In genomic region chr2:96107883-96108551, GRCh38 we compare ENCODE assay signal across 19 cellular contexts. TPM values are rescaled to one million over a fixed set of nuclear protein-coding genes. Genes with fewer than 3 reads are reported as not detected.
DNase-seq lines count a peak whose midpoint lies in the region; ATAC-seq and TF ChIP-seq lines count a peak whose summit lies in the region.
"Had no signal": no experiment of that assay in that cellular context is flagged by ENCODE, and none has a peak within 500 bp of the region (broad histone marks: within the 10 kb centered on the region; RNA-seq: fewer than 3 reads in every experiment).

No MANE protein-coding gene starts in this region.

- TF ChIP-seq POLR2A in IMR-90 (IDR thresholded peaks at IDR 0.05; ENCODE audit: low read depth, low read length) = no peak

- no peak overlapping the region for H3K9ac ChIP-seq in IMR-90 (ENCODE audit: low read depth, low read length)
- H3K9ac ChIP-seq in iPS-20b (ENCODE audit: low read depth, low read length) = 0 out of 2 replicates have a peak overlapping the region, but pooled peaks have one; percentile 29

- no peak overlapping the region for H3K4me2 ChIP-seq in IMR-90 (ENCODE audit: low read depth, low read length)
- H3K4me2 ChIP-seq in osteoblast (ENCODE audit: insufficient read depth, low read length) = no peak overlapping the region

- H3K4me3 ChIP-seq in IMR-90 (ENCODE audit: insufficient read depth, low read depth, low read length) (no peak overlapping the region), iPS-20b (ENCODE audit: low read length) (peak overlapping the region; percentile 16; the same call in 1 of the 2 replicates), osteoblast (ENCODE audit: insufficient read depth, low read length) (no peak overlapping the region), BE2C (ENCODE audit: low read depth, low read length) (no peak overlapping the region)
- H3K4me3 ChIP-seq: MG63, tibial artery had no signal

- H3K4me1 ChIP-seq in IMR-90 (ENCODE audit: control insufficient read depth, insufficient read depth, low read length) (no peaks in the 10 kb centered on the region; the same call in 1 of the 2 replicates), iPS-20b (ENCODE audit: insufficient read depth, low read length) (peaks cover 7% of the 10 kb centered on the region; the same call in 1 of the 2 replicates), osteoblast (ENCODE audit: insufficient read depth, low read length) (no peaks in the 10 kb centered on the region), BE2C (no peaks in the 10 kb centered on the region)

- no peak overlapping the region for H2AFZ ChIP-seq in IMR-90 (replicated peaks; ENCODE audit: low read length, poor library complexity)
- H2AFZ ChIP-seq in osteoblast (ENCODE audit: low read length) = no peak overlapping the region

- H2AK9ac ChIP-seq in IMR-90 (replicated peaks; ENCODE audit: low read depth, low read length, poor library complexity) = peak overlapping the region; percentile 16

- peaks cover 61% of the 10 kb centered on the region for H3K27me3 ChIP-seq in IMR-90 (ENCODE audit: control insufficient read depth, insufficient read depth, low read length)
- H3K27me3 ChIP-seq in iPS-20b (ENCODE audit: insufficient read depth, low read length) = no peaks in the 10 kb centered on the region
- H3K27me3 ChIP-seq in osteoblast (ENCODE audit: insufficient read depth, low read length) = peaks cover 13% of the 10 kb centered on the region
- H3K27me3 ChIP-seq in BE2C = no peaks in the 10 kb centered on the region
- H3K27me3 ChIP-seq: MG63 had no signal

- no peak overlapping the region for H4K5ac ChIP-seq in IMR-90 (ENCODE audit: low read depth, low read length)

- H3K23ac ChIP-seq in IMR-90 (ENCODE audit: low read depth, low read length) = no peak overlapping the region

- H2BK20ac ChIP-seq in IMR-90 (ENCODE audit: low read depth, low read length) = no peak overlapping the region

- H3K27ac ChIP-seq in IMR-90 (ENCODE audit: insufficient read depth, low read length) (no peak overlapping the region), iPS-20b (ENCODE audit: low read length) (no peak overlapping the region), osteoblast (ENCODE audit: low read depth, low read length) (no peak overlapping the region)
- H3K27ac ChIP-seq: 22Rv1, tibial artery had no signal

- H4K8ac ChIP-seq in IMR-90 (ENCODE audit: low read depth in 2 of 2, low read length in 2 of 2) = no peak overlapping the region

- peaks cover 15% of the 10 kb centered on the region for H3K9me3 ChIP-seq in IMR-90 (ENCODE audit: control insufficient read depth, insufficient read depth, low read length)
- peaks cover 8% of the 10 kb centered on the region; the same call in 1 of the 2 replicates for H3K9me3 ChIP-seq in iPS-20b (ENCODE audit: insufficient read depth, low read depth, low read length)
- H3K9me3 ChIP-seq in osteoblast (ENCODE audit: low read depth, low read length) = peaks cover 5% of the 10 kb centered on the region
- H3K9me3 ChIP-seq in BE2C = no peaks in the 10 kb centered on the region

- no peaks in the 10 kb centered on the region for H3K9me1 ChIP-seq in IMR-90 (ENCODE audit: insufficient read depth, low read length)

- ATAC-seq in IMR-90 (ENCODE audit: low read depth) (no peak), HG03025 (IDR thresholded peaks at IDR 0.05; ENCODE audit: low FRiP score, unreplicated experiment) (no peak)

- no peak for TF ChIP-seq RAD21 in IMR-90 (IDR thresholded peaks at IDR 0.05; ENCODE audit: low read length)

- H2BK5ac ChIP-seq in IMR-90 (ENCODE audit: low read depth, low read length, poor library complexity, severe bottlenecking) = no peak overlapping the region

- H3K36me3 ChIP-seq in IMR-90 (ENCODE audit: control insufficient read depth, insufficient read depth, low read length) (no peaks in the 10 kb centered on the region), iPS-20b (ENCODE audit: insufficient read depth, low read depth, low read length) (no peaks in the 10 kb centered on the region), osteoblast (ENCODE audit: insufficient read depth, low read length) (no peaks in the 10 kb centered on the region), BE2C (no peaks in the 10 kb centered on the region)
- H3K36me3 ChIP-seq: MG63, tibial artery had no signal

- H4K91ac ChIP-seq in IMR-90 (ENCODE audit: insufficient read depth, low read depth, low read length) = no peak overlapping the region

- no peak overlapping the region for H3K14ac ChIP-seq in IMR-90 (replicated peaks; ENCODE audit: low read depth, low read length)

- no peak overlapping the region for H3K4ac ChIP-seq in IMR-90 (ENCODE audit: low read depth, low read length)

- DNase-seq in DMS 273 (lab: John Stamatoyannopoulos, UW; ENCODE audit: unreplicated experiment) (peak; percentile 29), DMS 273 treated with DMSO at 0.1 percent for 48 hours (lab: John Stamatoyannopoulos, UW) (no peak), IMR-90 (no peak), osteoblast (ENCODE audit: insufficient read length, low spot score, missing footprints) (peak; percentile 49), BE2C (no peak), NCI-H1092 (lab: John Stamatoyannopoulos, UW) (no peak)
- DNase-seq: activated CD4-positive, alpha-beta memory T cell treated with anti-CD3 and anti-CD28 coated beads for 36 hours; amniotic stem cell; cerebellar nuclear complex; DMS79 treated with DMSO at 0.1 percent for 48 hours; MG63; NCI-H2029 treated with DMSO at 0.1 percent for 48 hours; NCI-H524 treated with DMSO at 0.1 percent for 48 hours; nucleus accumbens had no signal

- intact Hi-C loops in IMR-90 (cut with micrococcal nuclease) = no loop called here

- 60% methylated on average over 1 of the region's 7 CpGs; no CpG with 5 or more reads in 1 of the 2 experiments for WGBS in IMR-90 (ENCODE audit: extremely low coverage in 2 of 2, insufficient read length in 1 of 2), 2 experiments

- POLR2A ChIA-PET in IMR-90 (lab: Charles Lee; ENCODE audit: unreplicated experiment) = interaction anchor here (0.6 kb wide), 1 partner anchor 168 kb away, joined by 3 read pairs; no protein-coding TSS in a partner anchor

- no peak overlapping the region for H3K18ac ChIP-seq in IMR-90 (ENCODE audit: low read depth, low read length)

- no TSS peak for BruUV-seq in IMR-90 (replicated peaks; lab: Mats Ljungman, UMichigan)

- in situ Hi-C loops in IMR-90 (cut with MboI; ENCODE audit: low sequenced_read_pairs) = loop anchor here (25.0 kb wide), 1 partner anchor 96 kb away; no protein-coding TSS in a partner anchor

- H2BK15ac ChIP-seq in IMR-90 (ENCODE audit: low read depth, low read length) = no peak overlapping the region

- H3K79me2 ChIP-seq in osteoblast (ENCODE audit: insufficient read depth, low read length) = no peaks in the 10 kb centered on the region

- no peak overlapping the region for H2AK5ac ChIP-seq in IMR-90 (ENCODE audit: low read depth, low read length)

- CTCF ChIA-PET in IMR-90 (lab: Yijun Ruan, JAX) = interaction anchor here (0.9 kb wide), 1 partner anchor 9 kb away, joined by 4 read pairs; no protein-coding TSS in a partner anchor

- TF ChIP-seq CTCF in IMR-90 (conservative IDR thresholded peaks at IDR 0.05; ENCODE audit: low read depth, low read length) (no peak), osteoblast (IDR thresholded peaks at IDR 0.05; ENCODE audit: extremely low read depth, low read depth, low read length) (no peak), BE2C (IDR thresholded peaks at IDR 0.05; ENCODE audit: low read depth, low read length) (no peak)

- no peak overlapping the region for H2BK120ac ChIP-seq in IMR-90 (ENCODE audit: low read depth, low read length)

- H3K56ac ChIP-seq in IMR-90 (ENCODE audit: extremely low read depth, insufficient read depth, low read length) = no peak overlapping the region

- H3K79me1 ChIP-seq in IMR-90 (ENCODE audit: low read depth in 1 of 2, low read length in 2 of 2) = no peaks in the 10 kb centered on the region

- dilution Hi-C loops in IMR-90 (cut with HindIII; ENCODE audit: low sequenced_read_pairs, unreplicated experiment) = no loop called here

- no peaks in the 10 kb centered on the region for H4K20me1 ChIP-seq in IMR-90 (ENCODE audit: insufficient read depth, low read length)
- no peaks in the 10 kb centered on the region for H4K20me1 ChIP-seq in osteoblast (ENCODE audit: insufficient read depth, low read length)

TF ChIP-seq in IMR-90, 13 proteins besides CTCF, POLR2A, EP300 and RAD21:
- TF ChIP-seq, protein P1, sequence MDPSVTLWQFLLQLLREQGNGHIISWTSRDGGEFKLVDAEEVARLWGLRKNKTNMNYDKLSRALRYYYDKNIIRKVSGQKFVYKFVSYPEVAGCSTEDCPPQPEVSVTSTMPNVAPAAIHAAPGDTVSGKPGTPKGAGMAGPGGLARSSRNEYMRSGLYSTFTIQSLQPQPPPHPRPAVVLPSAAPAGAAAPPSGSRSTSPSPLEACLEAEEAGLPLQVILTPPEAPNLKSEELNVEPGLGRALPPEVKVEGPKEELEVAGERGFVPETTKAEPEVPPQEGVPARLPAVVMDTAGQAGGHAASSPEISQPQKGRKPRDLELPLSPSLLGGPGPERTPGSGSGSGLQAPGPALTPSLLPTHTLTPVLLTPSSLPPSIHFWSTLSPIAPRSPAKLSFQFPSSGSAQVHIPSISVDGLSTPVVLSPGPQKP (IDR thresholded peaks at IDR 0.05; ENCODE audit: borderline replicate concordance, low read depth, low read length) = no peak

RNA-seq across cellular contexts. Expression of gene ADRA2B, which starts 8.4 kb away (rescaled TPM):
- total RNA-seq in IMR-90 (2012; rRNA removed) = not detected in 2 replicates
- not detected in 2 replicates for polyA plus RNA-seq in IMR-90 (2012; rRNA removed)
- polyA plus RNA-seq in IMR-90 (2012; cell fraction: cytosol; rRNA removed) = not detected in 2 replicates
- 0.17 and 0.40 TPM in 2 replicates for polyA plus RNA-seq in IMR-90 (2012; cell fraction: nucleus; rRNA removed; ENCODE audit: low replicate concordance)
- total RNA-seq in osteoblast = under 0.01 TPM in 1 of 2 replicates, not detected in the other
- not detected for polyA plus RNA-seq in BE2C (2012; ENCODE audit: insufficient read depth, insufficient read length, low read depth)
- total RNA-seq: fibroblast of villous mesenchyme had no signal

RNA-seq across cellular contexts. Expression of gene ASTL, which starts 30.3 kb away (rescaled TPM):
- not detected in 2 replicates for total RNA-seq in IMR-90 (2012; rRNA removed)
- polyA plus RNA-seq in IMR-90 (2012; rRNA removed) = not detected in 2 replicates
- 0.04 TPM in 1 of 2 replicates, not detected in the other for polyA plus RNA-seq in IMR-90 (2012; cell fraction: cytosol; rRNA removed)
- 0.25 and 0.48 TPM in 2 replicates for polyA plus RNA-seq in IMR-90 (2012; cell fraction: nucleus; rRNA removed; ENCODE audit: low replicate concordance)
- not detected in 2 replicates for total RNA-seq in osteoblast
- polyA plus RNA-seq in BE2C (2012; ENCODE audit: insufficient read depth, insufficient read length, low read depth) = not detected
- total RNA-seq: fibroblast of villous mesenchyme had no signal

RNA-seq across cellular contexts. Expression of gene DUSP2, which starts 37.2 kb away (rescaled TPM):
- 1.8 and 2.5 TPM in 2 replicates for total RNA-seq in IMR-90 (2012; rRNA removed)
- 3.8 and 4.8 TPM in 2 replicates for polyA plus RNA-seq in IMR-90 (2012; rRNA removed)
- 2.9 and 15.4 TPM in 2 replicates for polyA plus RNA-seq in IMR-90 (2012; cell fraction: cytosol; rRNA removed)
- 61.4 and 76.2 TPM in 2 replicates for polyA plus RNA-seq in IMR-90 (2012; cell fraction: nucleus; rRNA removed; ENCODE audit: low replicate concordance)
- 2.7 and 3.3 TPM in 2 replicates for total RNA-seq in osteoblast
- polyA plus RNA-seq in BE2C (2012; ENCODE audit: insufficient read depth, insufficient read length, low read depth) = not detected

Comparison
In these comparisons a context has a peak if more than half of its experiments do, and no peak if none do; other contexts are left out.
1. DNase-seq: peak in DMS 273 (single experiment) and osteoblast (single experiment); none in DMS 273 treated with DMSO at 0.1 percent for 48 hours (single experiment), IMR-90 (single experiment), BE2C (single experiment) and NCI-H1092 (single experiment).